In genomic region chr7:83524286-83525075, GRCh38 we compare ENCODE assay signal across 24 cellular contexts.
DNase-seq lines count a peak whose midpoint lies in the region; ATAC-seq and TF ChIP-seq lines count a peak whose summit lies in the region.
"Had no signal": no experiment of that assay in that cellular context is flagged by ENCODE, and none has a peak within 500 bp of the region (broad histone marks: within the 10 kb centered on the region; RNA-seq: fewer than 3 reads in every experiment).

No MANE protein-coding gene starts in this region.

- no peak overlapping the region for H3K27ac Mint-ChIP-seq in neural progenitor cell
- H3K27ac Mint-ChIP-seq: activated naive CD8-positive, alpha-beta T cell treated with anti-CD3 and anti-CD28 coated beads, Interleukin-2, amount 50 U/mL, for 24 hours; CD4-positive, CD25-positive, alpha-beta regulatory T cell; naive thymus-derived CD8-positive, alpha-beta T cell had no signal

- no peaks in the 10 kb centered on the region for H3K27me3 Mint-ChIP-seq in neural progenitor cell (ENCODE audit: insufficient read depth, low read depth)
- H3K27me3 Mint-ChIP-seq: activated naive CD8-positive, alpha-beta T cell treated with anti-CD3 and anti-CD28 coated beads, Interleukin-2, amount 50 U/mL, for 24 hours; CD4-positive, CD25-positive, alpha-beta regulatory T cell; naive thymus-derived CD8-positive, alpha-beta T cell had no signal

- H3K79me2 ChIP-seq in PC-9 (ENCODE audit: low read depth): no peaks in the 10 kb centered on the region
- H3K79me2 ChIP-seq in neural progenitor cell (ENCODE audit: low read depth): no peaks in the 10 kb centered on the region
- H3K79me2 ChIP-seq: hepatocyte had no signal

- H3K4me1 Mint-ChIP-seq in neural progenitor cell: no peaks in the 10 kb centered on the region
- H3K4me1 Mint-ChIP-seq: activated naive CD8-positive, alpha-beta T cell treated with anti-CD3 and anti-CD28 coated beads, Interleukin-2, amount 50 U/mL, for 24 hours; CD4-positive, CD25-positive, alpha-beta regulatory T cell; naive thymus-derived CD8-positive, alpha-beta T cell had no signal

- no TSS peak for BruUV-seq in PC-9 (replicated peaks; lab: Mats Ljungman, UMichigan)

- H3K27me3 ChIP-seq in PC-9 (ENCODE audit: insufficient read depth, low read depth) (no peaks in the 10 kb centered on the region), neural progenitor cell (no peaks in the 10 kb centered on the region), right atrium auricular region (no peaks in the 10 kb centered on the region)
- H3K27me3 ChIP-seq: hepatocyte, pancreas, thyroid gland had no signal

- TF ChIP-seq CTCF in PC-9 (conservative IDR thresholded peaks at IDR 0.05) (no peak), fibroblast of the aortic adventitia (IDR thresholded peaks at IDR 0.05; ENCODE audit: insufficient read depth, low read length) (no peak), neural progenitor cell (IDR thresholded peaks at IDR 0.05) (no peak), right atrium auricular region (IDR thresholded peaks at IDR 0.05) (no peak)

- no peak overlapping the region for H3K9ac ChIP-seq in neural progenitor cell

- ATAC-seq in HG03442 (IDR thresholded peaks at IDR 0.05; ENCODE audit: unreplicated experiment): no peak
- ATAC-seq: activated naive CD8-positive, alpha-beta T cell treated with anti-CD3 and anti-CD28 coated beads, Interleukin-2, amount 50 U/mL, for 24 hours; HCT116; HepG2; naive thymus-derived CD8-positive, alpha-beta T cell; pancreas had no signal

- no peak overlapping the region for H3K4me3 Mint-ChIP-seq in neural progenitor cell
- H3K4me3 Mint-ChIP-seq: activated naive CD8-positive, alpha-beta T cell treated with anti-CD3 and anti-CD28 coated beads, Interleukin-2, amount 50 U/mL, for 24 hours; CD4-positive, CD25-positive, alpha-beta regulatory T cell; naive thymus-derived CD8-positive, alpha-beta T cell had no signal

- H2AFZ ChIP-seq in PC-9 (no peak overlapping the region), neural progenitor cell (replicated peaks) (peak overlapping the region; percentile 82)
- H2AFZ ChIP-seq: hepatocyte had no signal

- H3K27ac ChIP-seq in PC-9 (no peak overlapping the region), neural progenitor cell (no peak overlapping the region), right atrium auricular region (no peak overlapping the region)
- H3K27ac ChIP-seq: hepatocyte, pancreas, skin epidermis, thyroid gland, VCaP had no signal

- H3K9me3 Mint-ChIP-seq in neural progenitor cell: no peaks in the 10 kb centered on the region

- POLR2A ChIA-PET in PC-9 (lab: Charles Lee; ENCODE audit: unreplicated experiment): no interaction called here

- H3F3A ChIP-seq in PC-9 (ENCODE audit: insufficient read depth, low read depth): no peaks in the 10 kb centered on the region
- H3F3A ChIP-seq in neural progenitor cell (ENCODE audit: low read depth): no peaks in the 10 kb centered on the region

- no peak overlapping the region for H3K4me3 ChIP-seq in PC-9
- no peak overlapping the region for H3K4me3 ChIP-seq in fibroblast of the aortic adventitia (ENCODE audit: low read depth, low read length)
- no peak overlapping the region for H3K4me3 ChIP-seq in neural progenitor cell
- H3K4me3 ChIP-seq in right atrium auricular region: no peak overlapping the region
- H3K4me3 ChIP-seq: hepatocyte, pancreas, skin epidermis, thyroid gland had no signal

- H3K9me2 ChIP-seq in PC-9 (ENCODE audit: insufficient read depth): no peaks in the 10 kb centered on the region

- DNase-seq in ELR (ENCODE audit: low read depth): peak; percentile 52
- DNase-seq in PC-9: peak; percentile 34 to 80
- peak; percentile 2 for DNase-seq in fibroblast of the aortic adventitia (ENCODE audit: low read depth)
- no peak for DNase-seq in neural progenitor cell (ENCODE audit: low spot score)
- DNase-seq in cerebellar nuclear complex (lab: John Stamatoyannopoulos, UW): no peak
- no peak for DNase-seq in right atrium auricular region (ENCODE audit: low spot score)
- no peak for DNase-seq in NCI-H748 treated with DMSO at 0.1 percent for 48 hours (lab: John Stamatoyannopoulos, UW)
- DNase-seq: activated effector memory CD4-positive, alpha-beta T cell treated with anti-CD3 and anti-CD28 coated beads, Interleukin-2, amount 50 U/mL, for 16 hours; activated naive CD8-positive, alpha-beta T cell treated with anti-CD3 and anti-CD28 coated beads, Interleukin-2, amount 50 U/mL, for 24 hours; CD4-positive, CD25-positive, alpha-beta regulatory T cell; dermis blood vessel endothelial cell; DMS153; naive thymus-derived CD8-positive, alpha-beta T cell; NCI-H1436 treated with DMSO at 0.1 percent for 48 hours; pancreas; stimulated activated CD4-positive, alpha-beta T cell treated with anti-CD3 and anti-CD28 coated beads, Interleukin-2, amount 100 ng/mL, for 48 hours; stimulated activated naive CD4-positive, alpha-beta T cell treated with Interleukin-2 at 50 U/mL for 16 hours; thyroid gland had no signal

- H3K36me3 ChIP-seq in PC-9 (ENCODE audit: low read depth): no peaks in the 10 kb centered on the region
- no peaks in the 10 kb centered on the region for H3K36me3 ChIP-seq in neural progenitor cell
- H3K36me3 ChIP-seq in right atrium auricular region: no peaks in the 10 kb centered on the region
- H3K36me3 ChIP-seq: pancreas, thyroid gland had no signal

- no peak overlapping the region for H3K4me2 ChIP-seq in PC-9
- H3K4me2 ChIP-seq in neural progenitor cell: no peak overlapping the region
- H3K4me2 ChIP-seq: hepatocyte had no signal

- intact Hi-C loops in PC-9 (cut with micrococcal nuclease; ENCODE audit: unreplicated experiment): loop anchor here (1.0 to 10.0 kb wide), 3 partner anchors 56 to 160 kb away; no protein-coding TSS in a partner anchor

- H4K20me1 ChIP-seq in PC-9 (ENCODE audit: insufficient read depth) (no peaks in the 10 kb centered on the region), neural progenitor cell (ENCODE audit: low read depth) (no peaks in the 10 kb centered on the region)

- CTCF ChIA-PET in PC-9 (lab: Charles Lee): interaction anchor here (0.6 kb wide), 1 partner anchor 55 kb away, joined by 3 read pairs; no protein-coding TSS in a partner anchor

- H3K9me3 ChIP-seq in PC-9 (ENCODE audit: insufficient read depth, low read depth) (no peaks in the 10 kb centered on the region; the same call in 1 of the 2 replicates), neural progenitor cell (ENCODE audit: low read depth) (no peaks in the 10 kb centered on the region), right atrium auricular region (no peaks in the 10 kb centered on the region)
- H3K9me3 ChIP-seq: pancreas, thyroid gland had no signal

- no peaks in the 10 kb centered on the region for H3K36me3 Mint-ChIP-seq in neural progenitor cell
- H3K36me3 Mint-ChIP-seq: CD4-positive, CD25-positive, alpha-beta regulatory T cell; naive thymus-derived CD8-positive, alpha-beta T cell had no signal

- H3K4me1 ChIP-seq in PC-9 (replicated peaks; ENCODE audit: insufficient read depth) (peaks cover 9% of the 10 kb centered on the region; the same call in 1 of the 2 replicates), neural progenitor cell (no peaks in the 10 kb centered on the region), right atrium auricular region (no peaks in the 10 kb centered on the region)
- H3K4me1 ChIP-seq: pancreas, thyroid gland had no signal

Comparison
In these comparisons a context has a peak if more than half of its experiments do, and no peak if none do; other contexts are left out.
1. DNase-seq: peak in ELR (single experiment), PC-9 (2 of 2) and fibroblast of the aortic adventitia (single experiment); none in neural progenitor cell (single experiment), cerebellar nuclear complex (0 of 2), right atrium auricular region (single experiment) and NCI-H748 treated with DMSO at 0.1 percent for 48 hours (single experiment).